Comparison of ENCODE assay signal across 9 cellular contexts in genomic region chr10:91349381-91349780, GRCh38.
DNase-seq lines count a peak whose midpoint lies in the region; ATAC-seq and TF ChIP-seq lines count a peak whose summit lies in the region.
"Had no signal": no experiment of that assay in that cellular context is flagged by ENCODE, and none has a peak within 500 bp of the region (broad histone marks: within the 10 kb centered on the region; RNA-seq: fewer than 3 reads in every experiment).

No MANE protein-coding gene starts in this region.

- H4K91ac ChIP-seq in mesenchymal stem cell (ENCODE audit: low read length), result no peak overlapping the region

- DNase-seq in MM.1S (no peak), esophagus muscularis mucosa (ENCODE audit: extremely low spot score) (no peak), mesenchymal stem cell (peak; percentile 92)
- no peak for DNase-seq in stimulated activated CD4-positive, alpha-beta T cell treated with anti-CD3 and anti-CD28 coated beads, Interleukin-4, amount 100 ng/mL, for 4 hours
- DNase-seq: NCI-H187 treated with DMSO at 0.1 percent for 48 hours had no signal

- no peaks in the 10 kb centered on the region for H3K9me3 ChIP-seq in MM.1S (replicated peaks; ENCODE audit: insufficient read depth, low read length)
- no peaks in the 10 kb centered on the region for H3K9me3 ChIP-seq in esophagus muscularis mucosa
- H3K9me3 ChIP-seq in mesenchymal stem cell (ENCODE audit: control insufficient read depth, low read length), result no peaks in the 10 kb centered on the region
- H3K9me3 ChIP-seq: SJSA1 had no signal

- H2BK120ac ChIP-seq in mesenchymal stem cell (ENCODE audit: low read depth, low read length), result no peak overlapping the region

- no peak overlapping the region for H3K4me2 ChIP-seq in MM.1S (ENCODE audit: low read depth, low read length)
- no peak overlapping the region for H3K4me2 ChIP-seq in mesenchymal stem cell (ENCODE audit: low read length, poor library complexity, severe bottlenecking)

- H3K79me2 ChIP-seq in MM.1S (ENCODE audit: low read length), result no peaks in the 10 kb centered on the region

- H3K36me3 ChIP-seq in MM.1S (replicated peaks; ENCODE audit: insufficient read depth, low read length) (no peaks in the 10 kb centered on the region), esophagus muscularis mucosa (no peaks in the 10 kb centered on the region), mesenchymal stem cell (ENCODE audit: control insufficient read depth in 1 of 2, insufficient read depth in 2 of 2, low read depth in 1 of 2, low read length in 2 of 2) (no peaks in the 10 kb centered on the region)
- H3K36me3 ChIP-seq: SJSA1 had no signal

- H3K9ac ChIP-seq in MM.1S (ENCODE audit: low read length) (no peak overlapping the region), mesenchymal stem cell (ENCODE audit: low read length) (peak overlapping the region; percentile 8)

- no peak overlapping the region for H3K4ac ChIP-seq in mesenchymal stem cell (ENCODE audit: low read depth in 1 of 2, low read length in 2 of 2)

- TF ChIP-seq CTCF in MM.1S (IDR thresholded peaks at IDR 0.05; ENCODE audit: low read length) (no peak), esophagus muscularis mucosa (IDR thresholded peaks at IDR 0.05) (no peak)

- no peak overlapping the region for H2BK5ac ChIP-seq in mesenchymal stem cell (ENCODE audit: low read depth, low read length, poor library complexity, severe bottlenecking)

- no peak for ATAC-seq in HG03469 (IDR thresholded peaks at IDR 0.05; ENCODE audit: unreplicated experiment)
- no peak for ATAC-seq in GM18907 (IDR thresholded peaks at IDR 0.05; ENCODE audit: unreplicated experiment)
- no peak for ATAC-seq in activated CD4-positive, CD25-positive, alpha-beta regulatory T cell treated with anti-CD3 and anti-CD28 coated beads, Interleukin-2, amount 50 U/mL, for 24 hours

- no peak overlapping the region for H3K14ac ChIP-seq in mesenchymal stem cell (ENCODE audit: low read length in 2 of 2)

- H3K27me3 ChIP-seq in MM.1S (replicated peaks; ENCODE audit: insufficient read depth, low read length) (no peaks in the 10 kb centered on the region), esophagus muscularis mucosa (no peaks in the 10 kb centered on the region), mesenchymal stem cell (ENCODE audit: control insufficient read depth in 1 of 2, insufficient read depth in 1 of 2, low read length in 2 of 2) (no peaks in the 10 kb centered on the region)
- H3K27me3 ChIP-seq: SJSA1 had no signal

- H2AFZ ChIP-seq in MM.1S (ENCODE audit: low read length), result 0 out of 2 replicates have a peak overlapping the region, but pooled peaks have one; percentile 47
- peak overlapping the region; percentile 32 for H2AFZ ChIP-seq in mesenchymal stem cell (ENCODE audit: low read depth, low read length)

- no peak for TF ChIP-seq POLR2A in esophagus muscularis mucosa (IDR thresholded peaks at IDR 0.05; ENCODE audit: low read depth)

- no peak overlapping the region for H2AK5ac ChIP-seq in mesenchymal stem cell (ENCODE audit: low read length, severe bottlenecking)

- H3F3A ChIP-seq in MM.1S (ENCODE audit: insufficient read depth, low read length), result no peaks in the 10 kb centered on the region

- peak; percentile 63 for TF ChIP-seq EP300 in esophagus muscularis mucosa (IDR thresholded peaks at IDR 0.05)

- H3K9me2 ChIP-seq in MM.1S (replicated peaks; ENCODE audit: insufficient read depth, low read length), result no peaks in the 10 kb centered on the region

- H3K27ac ChIP-seq in MM.1S (ENCODE audit: low read length), result no peak overlapping the region
- H3K27ac ChIP-seq in esophagus muscularis mucosa (replicated peaks in 1 of 4), result peak overlapping the region; percentile 24 to 70 (median 68)
- H3K27ac ChIP-seq in mesenchymal stem cell (ENCODE audit: low read length, poor library complexity, severe bottlenecking), result peak overlapping the region; percentile 8
- H3K27ac ChIP-seq: SJSA1 had no signal

- peak overlapping the region; percentile 13 to 55 for H3K18ac ChIP-seq in mesenchymal stem cell (ENCODE audit: low read depth in 1 of 2, low read length in 2 of 2)

- no peaks in the 10 kb centered on the region for H4K20me1 ChIP-seq in MM.1S (ENCODE audit: insufficient read depth, low read length)

- intact Hi-C loops in esophagus muscularis mucosa (cut with DNase I), result no loop called here

- no peaks in the 10 kb centered on the region for H3K79me1 ChIP-seq in mesenchymal stem cell (replicated peaks; ENCODE audit: low read length, poor library complexity, severe bottlenecking)

- H3K4me3 ChIP-seq in MM.1S (ENCODE audit: low read length) (no peak overlapping the region), esophagus muscularis mucosa (no peak overlapping the region), mesenchymal stem cell (ENCODE audit: insufficient read depth in 1 of 2, low read depth in 1 of 2, low read length in 2 of 2) (no peak overlapping the region)
- H3K4me3 ChIP-seq: SJSA1 had no signal

- H2BK15ac ChIP-seq in mesenchymal stem cell (ENCODE audit: low read depth, poor library complexity, severe bottlenecking), result no peak overlapping the region

- H4K8ac ChIP-seq in mesenchymal stem cell (ENCODE audit: low read length), result peak overlapping the region; percentile 51

- H3K4me1 ChIP-seq in MM.1S (ENCODE audit: low read length) (peaks cover 12% of the 10 kb centered on the region), esophagus muscularis mucosa (peaks cover 12 to 37% (median 30%) of the 10 kb centered on the region in 4 donors), mesenchymal stem cell (ENCODE audit: control insufficient read depth, insufficient read depth, low read depth, low read length) (peaks cover 5% of the 10 kb centered on the region)

- H2BK12ac ChIP-seq in mesenchymal stem cell (ENCODE audit: low read length in 2 of 2), result no peak overlapping the region

- no peak overlapping the region for H3K23ac ChIP-seq in mesenchymal stem cell (ENCODE audit: low read length in 2 of 2)
